ENCODE assay signal across 1 cellular context in genomic region chr3:125050486-125051172, GRCh38.
TF ChIP-seq lines count a peak whose summit lies in the region.

No MANE protein-coding gene starts in this region.

TF ChIP-seq in H1, 55 proteins besides CTCF, POLR2A, EP300 and RAD21:
- TF ChIP-seq TBP (IDR thresholded peaks at IDR 0.05; ENCODE audit: low read depth, low read length) = no peak
- TF ChIP-seq BRCA1 (IDR thresholded peaks at IDR 0.05; ENCODE audit: low read depth, low read length) = no peak
- no peak for TF ChIP-seq ZNF274 (IDR thresholded peaks at IDR 0.05; ENCODE audit: borderline replicate concordance, extremely low read depth, low read length)
